Comparison of ENCODE assay signal across 15 cellular contexts in the genomic region with DNA sequence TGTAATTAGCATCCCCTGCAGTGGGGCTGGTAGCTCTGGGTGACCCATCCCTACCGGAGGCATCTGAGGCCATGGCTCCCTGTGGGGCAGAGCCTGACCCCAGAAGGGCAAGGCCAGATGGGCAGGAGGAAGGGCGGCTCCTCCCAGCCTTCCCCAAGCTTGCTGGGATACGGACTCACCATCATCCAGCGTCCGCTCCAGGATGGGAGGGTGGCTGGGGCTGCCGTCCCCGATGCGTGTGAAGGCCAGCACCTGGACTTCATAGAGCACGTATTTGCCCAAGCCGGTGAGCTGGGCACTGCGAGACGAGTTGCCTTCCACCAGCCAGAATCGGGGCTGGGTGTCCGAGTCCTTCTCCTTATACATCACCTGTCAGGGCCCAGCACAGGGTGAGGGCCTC.
A peak's percentile ranks its signal among the peaks of the same experiment; 100 is the strongest.
DNase-seq lines count a peak whose midpoint lies in the region; ATAC-seq, FAIRE-seq and TF ChIP-seq lines count a peak whose summit lies in the region.
"Had no signal": no experiment of that assay in that cellular context is flagged by ENCODE, and none has a peak within 500 bp of the region (broad histone marks: within the 10 kb centered on the region; RNA-seq: fewer than 3 reads in every experiment).

No MANE protein-coding gene starts in this region.

- H3K36me3 ChIP-seq in pancreas: no peaks in the 10 kb centered on the region
- H3K36me3 ChIP-seq: BE2C had no signal

- FAIRE-seq in pancreas (lab: Jason Lieb, UNC): no peak
- FAIRE-seq: A549, GM12878, H54 had no signal

- H3K27ac ChIP-seq in H9 (ENCODE audit: insufficient read length, low read depth, low read length): no peak overlapping the region
- H3K27ac ChIP-seq in cingulate gyrus (ENCODE audit: low read depth, low read length): peak overlapping the region; percentile 10
- no peak overlapping the region for H3K27ac ChIP-seq in pancreas
- H3K27ac ChIP-seq: A549, C4-2B, GM23248 had no signal

- H2AFZ ChIP-seq in H9 (ENCODE audit: low read length): no peak overlapping the region
- H2AFZ ChIP-seq: GM23248 had no signal

- intact Hi-C loops in pancreas (cut with DNase I): no loop called here

- no peak overlapping the region for H3K4ac ChIP-seq in H9 (ENCODE audit: low read depth, low read length)

- H3T11ph ChIP-seq in H9 (ENCODE audit: low read length): no peak overlapping the region

- no peak overlapping the region for H2BK15ac ChIP-seq in H9 (ENCODE audit: low read depth, low read length)

- no peak overlapping the region for H2BK20ac ChIP-seq in H9 (ENCODE audit: low read depth, low read length, poor library complexity, severe bottlenecking)

- H2BK120ac ChIP-seq in H9 (ENCODE audit: low read depth, low read length, poor library complexity, severe bottlenecking): no peak overlapping the region

- no peaks in the 10 kb centered on the region for H3K79me2 ChIP-seq in H9 (ENCODE audit: insufficient read depth, low read length)

- no peak overlapping the region for H3K4me2 ChIP-seq in H9 (ENCODE audit: insufficient read depth, insufficient read length, low read length)
- H3K4me2 ChIP-seq: A549 had no signal

- no peak overlapping the region for H3K18ac ChIP-seq in H9 (ENCODE audit: insufficient read length, low read depth, low read length)

- H4K8ac ChIP-seq in H9 (replicated peaks; ENCODE audit: insufficient read length, low read depth, low read length): no peak overlapping the region

- ATAC-seq in pancreas: peak; percentile 31 to 72 (median 44)
- no peak for ATAC-seq in GM18858 (IDR thresholded peaks at IDR 0.05; ENCODE audit: unreplicated experiment)
- ATAC-seq in GM19452 (IDR thresholded peaks at IDR 0.05; ENCODE audit: unreplicated experiment): no peak
- ATAC-seq: GM12878 had no signal

- no peak overlapping the region for H2BK5ac ChIP-seq in H9 (ENCODE audit: insufficient read length, low read length)

- no peak overlapping the region for H3K23ac ChIP-seq in H9 (ENCODE audit: insufficient read length, low read depth, low read length)

- H3K27ac Mint-ChIP-seq in H9: peak overlapping the region in 1 of 3 experiments; percentile 28; a peak in 1 of 7 replicates
- H3K27ac Mint-ChIP-seq: CD4-positive, alpha-beta memory T cell had no signal

- DNase-seq in H9 (peak; percentile 26), NCI-H2227 (lab: John Stamatoyannopoulos, UW; ENCODE audit: unreplicated experiment) (peak; percentile 32), pancreas (peak in 3 of 6 donors; percentile 42 to 73 (median 61)), GM13977 (ENCODE audit: low spot score) (no peak)
- DNase-seq: CD4-positive, alpha-beta memory T cell; DMS79 had no signal

- TF ChIP-seq CTCF in H9 (conservative IDR thresholded peaks at IDR 0.05) (no peak), pancreas (IDR thresholded peaks at IDR 0.05) (no peak), GM13977 (IDR thresholded peaks at IDR 0.05; ENCODE audit: extremely low read depth, insufficient read depth, missing control alignments) (no peak)

- H3K9ac ChIP-seq in H9 (ENCODE audit: extremely low read depth, insufficient read length, low read length): no peak overlapping the region
- H3K9ac ChIP-seq: GM23248 had no signal

- WGBS in H9 (ENCODE audit: extremely low coverage, insufficient read length, low lambda C conversion rate): no CpG with 5 or more reads among the region's 14 CpGs
- 39 to 56% methylated on average over 14 of the region's 14 CpGs for WGBS in pancreas, 2 donors

- no peak overlapping the region for H4K5ac ChIP-seq in H9 (ENCODE audit: insufficient read length, low read depth, low read length)

- H3K27me3 ChIP-seq in H9 (ENCODE audit: insufficient read depth, low read length) (no peaks in the 10 kb centered on the region), pancreas (no peaks in the 10 kb centered on the region)
- H3K27me3 ChIP-seq: BE2C had no signal

- H3K4me1 ChIP-seq in H9 (ENCODE audit: insufficient read depth, low read length) (no peaks in the 10 kb centered on the region), pancreas (no peaks in the 10 kb centered on the region)
- H3K4me1 ChIP-seq: A549 had no signal

- H3K4me1 Mint-ChIP-seq in H9: peaks cover 1 to 4% of the 10 kb centered on the region in 2 experiments; a peak in 2 of 4 replicates
- H3K4me1 Mint-ChIP-seq: CD4-positive, alpha-beta memory T cell had no signal

- no peak overlapping the region for H4K91ac ChIP-seq in H9 (ENCODE audit: insufficient read length, low read depth, low read length)

- no peak overlapping the region for H3K4me3 ChIP-seq in pancreas
- H3K4me3 ChIP-seq: A549, GM12878, GM23248 had no signal

- H3K9me3 ChIP-seq in H9 (ENCODE audit: control insufficient read depth, low read depth, low read length) (no peaks in the 10 kb centered on the region), pancreas (no peaks in the 10 kb centered on the region)
- H3K9me3 ChIP-seq: A549, BE2C had no signal

- H3K14ac ChIP-seq in H9 (ENCODE audit: insufficient read depth, low read length): no peak overlapping the region; the same call in 1 of the 2 replicates

- H3K9me3 Mint-ChIP-seq in H9: no peaks in the 10 kb centered on the region
- H3K9me3 Mint-ChIP-seq: CD4-positive, alpha-beta memory T cell had no signal

- H3K4me3 Mint-ChIP-seq in H9: no peak overlapping the region
- H3K4me3 Mint-ChIP-seq: CD4-positive, alpha-beta memory T cell had no signal

- no peak overlapping the region for H3K56ac ChIP-seq in H9 (ENCODE audit: insufficient read length, low read depth, low read length)

- H4K20me1 ChIP-seq in H9 (ENCODE audit: control insufficient read depth, insufficient read depth, insufficient read length): no peaks in the 10 kb centered on the region

- H3K79me1 ChIP-seq in H9 (ENCODE audit: insufficient read depth, low read depth, low read length, poor library complexity, severe bottlenecking): no peaks in the 10 kb centered on the region

- no peaks in the 10 kb centered on the region for H3K23me2 ChIP-seq in H9 (ENCODE audit: insufficient read length, low read depth, low read length, poor library complexity, severe bottlenecking)

- no peak overlapping the region for H2BK12ac ChIP-seq in H9 (ENCODE audit: insufficient read length, low read depth, low read length)

- peaks cover 0 to 27% (median 0%) of the 10 kb centered on the region in 3 experiments; a peak in 2 of 7 replicates for H3K36me3 Mint-ChIP-seq in H9 (ENCODE audit: insufficient read depth in 1 of 3, low read depth in 3 of 3)
- H3K36me3 Mint-ChIP-seq: CD4-positive, alpha-beta memory T cell had no signal

- no peaks in the 10 kb centered on the region for H3K27me3 Mint-ChIP-seq in H9 (ENCODE audit: low read depth)
- H3K27me3 Mint-ChIP-seq: CD4-positive, alpha-beta memory T cell had no signal

- no peak overlapping the region for H2AK5ac ChIP-seq in H9 (ENCODE audit: insufficient read length, low read length)

- in situ Hi-C loops in GM13977 (cut with MboI; ENCODE audit: low pct_unique_long_range_greater_than_20kb, low sequenced_read_pairs, unreplicated experiment): no loop called here

Comparison
In these comparisons a context has a peak if more than half of its experiments do, and no peak if none do; other contexts are left out.
1. ATAC-seq: peak in pancreas (4 of 4); none in GM18858 (single experiment) and GM19452 (single experiment).